Comparison of ENCODE assay signal across 11 cellular contexts in genomic region chrX:16828126-16828908, GRCh38.
A peak's percentile ranks its signal among the peaks of the same experiment; 100 is the strongest.
DNase-seq lines count a peak whose midpoint lies in the region; ATAC-seq and TF ChIP-seq lines count a peak whose summit lies in the region.
"Had no signal": no experiment of that assay in that cellular context is flagged by ENCODE, and none has a peak within 500 bp of the region (broad histone marks: within the 10 kb centered on the region; RNA-seq: fewer than 3 reads in every experiment).

No MANE protein-coding gene starts in this region.

- ATAC-seq in RWPE2 (ENCODE audit: low read depth) (peak; percentile 41; the same call in 2 of the 3 replicates), GM19023 (IDR thresholded peaks at IDR 0.05; ENCODE audit: unreplicated experiment) (no peak)

- H3K27ac ChIP-seq in ACC112 (ENCODE audit: low read depth, low read length) (peak overlapping the region; percentile 100), RWPE2 (ENCODE audit: poor library complexity, severe bottlenecking) (peak overlapping the region; percentile 92)
- H3K27ac ChIP-seq: BLaER1, KMS-11 had no signal

- no peaks in the 10 kb centered on the region for H3K27me3 ChIP-seq in ACC112 (ENCODE audit: insufficient read depth, low read length)
- H3K27me3 ChIP-seq in RWPE2 (ENCODE audit: insufficient read depth, poor library complexity, severe bottlenecking) = no peaks in the 10 kb centered on the region
- H3K27me3 ChIP-seq: BLaER1 had no signal

- H3K4me1 ChIP-seq in ACC112 (ENCODE audit: control insufficient read depth, insufficient read depth, low read length, unreplicated experiment) (peaks cover 45% of the 10 kb centered on the region), RWPE2 (ENCODE audit: insufficient read depth, poor library complexity, severe bottlenecking) (peaks cover 21% of the 10 kb centered on the region)
- H3K4me1 ChIP-seq: BLaER1 had no signal

- H3K9me3 ChIP-seq in RWPE2 (ENCODE audit: severe bottlenecking) = no peaks in the 10 kb centered on the region
- H3K9me3 ChIP-seq: BLaER1 had no signal

- peak overlapping the region; percentile 91 to 97 (median 94) for H3K27ac Mint-ChIP-seq in nephron

- no peaks in the 10 kb centered on the region for H3K79me2 ChIP-seq in ACC112 (ENCODE audit: control insufficient read depth, insufficient read depth, low read length, unreplicated experiment)

- H3K4me3 ChIP-seq in ACC112 (ENCODE audit: low read depth, low read length) (peak overlapping the region; percentile 31; the same call in 1 of the 2 replicates), RWPE2 (ENCODE audit: severe bottlenecking) (no peak overlapping the region)
- H3K4me3 ChIP-seq: BLaER1 had no signal

- peaks cover 33% of the 10 kb centered on the region for H3K36me3 Mint-ChIP-seq in nephron (ENCODE audit: low read depth)

- CTCF ChIA-PET in GM10248 (lab: Yijun Ruan, JAX) = interaction anchor here (1.1 to 1.9 kb wide), 5 partner anchors 15 to 234 kb away, joined by 3 to 6 read pairs (median 4); no protein-coding TSS in a partner anchor

- no peaks in the 10 kb centered on the region for H3K9me3 Mint-ChIP-seq in nephron
- H3K9me3 Mint-ChIP-seq: activated CD4-positive, alpha-beta memory T cell treated with anti-CD3 and anti-CD28 coated beads for 36 hours had no signal

- no peak overlapping the region for H2AFZ ChIP-seq in ACC112 (ENCODE audit: low read length, unreplicated experiment)

- TF ChIP-seq CTCF in RWPE2 (IDR thresholded peaks at IDR 0.05; ENCODE audit: poor library complexity, severe bottlenecking) (no peak), nephron (IDR thresholded peaks at IDR 0.05; ENCODE audit: unreplicated experiment in 3 of 3) (no peak), GM10248 (IDR thresholded peaks at IDR 0.05; ENCODE audit: control extremely low read depth, extremely low read depth, low read depth, missing control alignments) (no peak)

- H3K4me1 Mint-ChIP-seq in nephron = peaks cover 33% of the 10 kb centered on the region

- POLR2A ChIA-PET in GM10248 (lab: Yijun Ruan, JAX) = no interaction called here

- DNase-seq in RWPE2 (ENCODE audit: low spot score) (no peak), fibroblast of gingiva (ENCODE audit: low read depth) (peak; percentile 79), SHP77 (lab: John Stamatoyannopoulos, UW) (no peak), GM10248 (ENCODE audit: extremely low spot score) (no peak), AG20443 (ENCODE audit: low spot score) (no peak)
- DNase-seq: activated CD4-positive, alpha-beta memory T cell treated with anti-CD3 and anti-CD28 coated beads for 36 hours had no signal

- H3K27me3 Mint-ChIP-seq in nephron (ENCODE audit: low read depth) = no peaks in the 10 kb centered on the region
- H3K27me3 Mint-ChIP-seq: activated CD4-positive, alpha-beta memory T cell treated with anti-CD3 and anti-CD28 coated beads for 36 hours had no signal

- H3K4me3 Mint-ChIP-seq in nephron = peak overlapping the region in 1 of 3 experiments; percentile 42
- H3K4me3 Mint-ChIP-seq: activated CD4-positive, alpha-beta memory T cell treated with anti-CD3 and anti-CD28 coated beads for 36 hours had no signal

- H3K36me3 ChIP-seq in ACC112 (ENCODE audit: insufficient read depth, low read length) (peaks cover 20% of the 10 kb centered on the region), RWPE2 (ENCODE audit: low read depth) (peaks cover 29% of the 10 kb centered on the region)
